2 cellular contexts compared by ENCODE assay signal in genomic region chr5:59157001-59157527, GRCh38.
TF ChIP-seq lines count a peak whose summit lies in the region.

No MANE protein-coding gene starts in this region.

TF ChIP-seq in IMR-90, 13 proteins besides CTCF, POLR2A, EP300 and RAD21:
- TF ChIP-seq MAFK (IDR thresholded peaks at IDR 0.05; ENCODE audit: low read depth, low read length) (peak; percentile 90), MAZ (IDR thresholded peaks at IDR 0.05; ENCODE audit: borderline replicate concordance, low read depth, low read length) (no peak)
TF ChIP-seq in IMR-90: peak in this region for 1.

TF ChIP-seq in K562, 482 proteins besides CTCF, POLR2A, EP300 and RAD21:
- TF ChIP-seq MAFF (IDR thresholded peaks at IDR 0.05; ENCODE audit: low read length): peak; percentile 65
- peak; percentile 45; the same call in 1 of the 2 replicates for TF ChIP-seq C11orf30 (IDR thresholded peaks at IDR 0.05; ENCODE audit: low read depth)
- TF ChIP-seq ZNF316 (IDR thresholded peaks at IDR 0.05): peak; percentile 76
- TF ChIP-seq MAFG (tag; conservative IDR thresholded peaks at IDR 0.05): peak; percentile 40; the same call in 1 of the 2 replicates
- TF ChIP-seq DNMT1 (IDR thresholded peaks at IDR 0.05): no peak
- 0 out of 2 replicates have a peak, but pooled peaks have one; percentile 25 for TF ChIP-seq MAFK (IDR thresholded peaks at IDR 0.05; ENCODE audit: low read length)
